Comparison of ENCODE assay signal across 9 cellular contexts in the genomic region with DNA sequence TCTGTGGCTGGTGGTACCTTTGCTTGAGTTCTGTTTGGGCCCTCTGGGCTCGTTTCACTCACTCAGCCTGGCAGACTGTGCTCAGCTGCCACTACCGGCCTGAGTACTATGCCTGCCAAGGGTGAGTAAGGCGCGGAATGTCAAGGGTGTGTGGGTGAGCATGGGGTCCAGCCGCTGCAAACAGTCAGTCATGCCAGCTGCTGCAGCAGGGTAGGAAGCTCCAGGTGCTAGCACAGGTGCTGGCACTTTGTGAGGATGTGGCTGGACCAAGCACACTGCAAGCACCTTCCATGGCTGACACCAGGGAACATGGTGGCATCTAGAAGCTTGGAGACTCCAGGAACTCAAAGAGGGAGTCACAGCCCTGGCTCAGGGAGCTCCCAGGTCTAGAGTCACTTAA.
"Had no signal": no experiment of that assay in that cellular context is flagged by ENCODE, and none has a peak within 500 bp of the region (broad histone marks: within the 10 kb centered on the region; RNA-seq: fewer than 3 reads in every experiment).

No MANE protein-coding gene starts in this region.

- H3K9ac ChIP-seq: GM23248 had no signal

- H3K4me1 Mint-ChIP-seq: IgD-negative memory B cell had no signal

- H3K36me3 Mint-ChIP-seq: IgD-negative memory B cell had no signal

- H3K4me1 ChIP-seq: HAP-1 had no signal

- H3K27me3 Mint-ChIP-seq: IgD-negative memory B cell had no signal

- H3K4me3 Mint-ChIP-seq: HFFc6 had no signal

- H3K9me3 ChIP-seq: HAP-1 had no signal

- H3K27ac Mint-ChIP-seq: HFFc6, IgD-negative memory B cell had no signal

- H3K4me3 ChIP-seq: GM23248, HAP-1 had no signal

- H3K36me3 ChIP-seq: HAP-1 had no signal

- H2AFZ ChIP-seq: GM23248 had no signal

- FAIRE-seq: HTR-8/SVneo had no signal

- DNase-seq: GM23248, GOT3, H7, HFFc6, KBM-7 had no signal

- H3K27ac ChIP-seq: GM23248 had no signal

- ATAC-seq: HCT116 had no signal
